Comparison of ENCODE assay signal across 14 cellular contexts in genomic region chr4:123412700-123413512, GRCh38. TPM values are rescaled to one million over a fixed set of nuclear protein-coding genes. Genes with fewer than 3 reads are reported as not detected.
DNase-seq lines count a peak whose midpoint lies in the region; ATAC-seq and TF ChIP-seq lines count a peak whose summit lies in the region.
"Had no signal": no experiment of that assay in that cellular context is flagged by ENCODE, and none has a peak within 500 bp of the region (broad histone marks: within the 10 kb centered on the region; RNA-seq: fewer than 3 reads in every experiment).

No MANE protein-coding gene starts in this region.

- no peaks in the 10 kb centered on the region for H3K9me3 ChIP-seq in breast epithelium
- H3K9me3 ChIP-seq in SJCRH30 (replicated peaks), result no peaks in the 10 kb centered on the region
- H3K9me3 ChIP-seq in T-helper 17 cell (ENCODE audit: control insufficient read depth, low read length, poor library complexity, severe bottlenecking), result no peaks in the 10 kb centered on the region
- H3K9me3 ChIP-seq: BE2C, body of pancreas, neutrophil, upper lobe of left lung had no signal

- H3K4me3 Mint-ChIP-seq in MCF 10A (ENCODE audit: unreplicated experiment), result no peak overlapping the region
- H3K4me3 Mint-ChIP-seq in type B pancreatic cell, result peak overlapping the region; percentile 12
- no peak overlapping the region for H3K4me3 Mint-ChIP-seq in T-helper 17 cell

- H3K4me3 ChIP-seq in breast epithelium (no peak overlapping the region), SJCRH30 (no peak overlapping the region), foreskin fibroblast (ENCODE audit: low read depth in 1 of 2, low read length in 2 of 2) (no peak overlapping the region)
- H3K4me3 ChIP-seq: body of pancreas, upper lobe of left lung had no signal

- TF ChIP-seq CTCF in breast epithelium (IDR thresholded peaks at IDR 0.05), result no peak
- no peak for TF ChIP-seq CTCF in MCF 10A (IDR thresholded peaks at IDR 0.05; ENCODE audit: unreplicated experiment)
- no peak for TF ChIP-seq CTCF in foreskin fibroblast (IDR thresholded peaks at IDR 0.05; ENCODE audit: low read depth, low read length)
- TF ChIP-seq CTCF in type B pancreatic cell (conservative IDR thresholded peaks at IDR 0.05), result no peak

- H3K36me3 Mint-ChIP-seq in MCF 10A (ENCODE audit: insufficient read depth, unreplicated experiment) (no peaks in the 10 kb centered on the region), type B pancreatic cell (peaks cover 6% of the 10 kb centered on the region), T-helper 17 cell (ENCODE audit: low read depth) (no peaks in the 10 kb centered on the region)

- CTCF ChIA-PET in MCF 10A (lab: Yijun Ruan, JAX), result no interaction called here

- intact Hi-C loops in breast epithelium (cut with DNase I; ENCODE audit: low total_unique reads), result no loop called here
- intact Hi-C loops in MCF 10A (cut with micrococcal nuclease), result no loop called here

- H3K9me3 Mint-ChIP-seq in MCF 10A (ENCODE audit: unreplicated experiment), result no peaks in the 10 kb centered on the region
- H3K9me3 Mint-ChIP-seq in type B pancreatic cell, result peaks cover 6% of the 10 kb centered on the region

- no TSS peak for BruUV-seq in MCF 10A (replicated peaks; lab: Mats Ljungman, UMichigan)

- H3K27me3 ChIP-seq in breast epithelium (no peaks in the 10 kb centered on the region), SJCRH30 (no peaks in the 10 kb centered on the region)
- H3K27me3 ChIP-seq: BE2C, body of pancreas, neutrophil, upper lobe of left lung had no signal

- no peak for ATAC-seq in T-helper 17 cell
- ATAC-seq: body of pancreas had no signal

- H3K4me1 Mint-ChIP-seq in MCF 10A (ENCODE audit: insufficient read depth, unreplicated experiment), result peaks cover 13% of the 10 kb centered on the region
- peaks cover 32% of the 10 kb centered on the region for H3K4me1 Mint-ChIP-seq in type B pancreatic cell (ENCODE audit: unreplicated experiment)
- peaks cover 11% of the 10 kb centered on the region for H3K4me1 Mint-ChIP-seq in T-helper 17 cell

- H3K27me3 Mint-ChIP-seq in MCF 10A (ENCODE audit: insufficient read depth, unreplicated experiment), result no peaks in the 10 kb centered on the region
- H3K27me3 Mint-ChIP-seq in type B pancreatic cell, result no peaks in the 10 kb centered on the region
- H3K27me3 Mint-ChIP-seq in T-helper 17 cell, result peaks cover 7% of the 10 kb centered on the region

- H3K36me3 ChIP-seq in breast epithelium (no peaks in the 10 kb centered on the region), SJCRH30 (no peaks in the 10 kb centered on the region)
- H3K36me3 ChIP-seq: BE2C, neutrophil, upper lobe of left lung had no signal

- POLR2A ChIA-PET in MCF 10A (lab: Yijun Ruan, JAX), result no interaction called here

- DNase-seq in breast epithelium (ENCODE audit: low spot score in 2 of 2), result no peak
- no peak for DNase-seq in MCF 10A (ENCODE audit: unreplicated experiment)
- DNase-seq in SJCRH30, result peak; percentile 34 to 62
- DNase-seq in foreskin fibroblast, result peak; percentile 48 to 54
- no peak for DNase-seq in type B pancreatic cell (ENCODE audit: extremely low spot score, unreplicated experiment)
- no peak for DNase-seq in stimulated activated CD4-positive, alpha-beta T cell treated with anti-CD3 and anti-CD28 coated beads, Interleukin-2, amount 100 ng/mL, for 48 hours
- no peak for DNase-seq in T-helper 17 cell
- no peak for DNase-seq in NCI-H1048 (lab: John Stamatoyannopoulos, UW)
- DNase-seq: BE2C, body of pancreas, NCI-H2171, upper lobe of left lung had no signal

- peak overlapping the region; percentile 9 to 40 for H3K27ac ChIP-seq in breast epithelium
- no peak overlapping the region for H3K27ac ChIP-seq in SJCRH30
- H3K27ac ChIP-seq: epithelial cell of prostate, neutrophil had no signal

- H3K27ac Mint-ChIP-seq in MCF 10A (ENCODE audit: low read depth, unreplicated experiment), result no peak overlapping the region
- peak overlapping the region; percentile 7 for H3K27ac Mint-ChIP-seq in type B pancreatic cell
- no peak overlapping the region for H3K27ac Mint-ChIP-seq in T-helper 17 cell

- TF ChIP-seq POLR2A in breast epithelium (IDR thresholded peaks at IDR 0.05), result no peak

- H3K4me1 ChIP-seq in breast epithelium (peaks cover 0 to under 1% of the 10 kb centered on the region in 2 donors), SJCRH30 (peaks cover 44% of the 10 kb centered on the region)
- H3K4me1 ChIP-seq: BE2C had no signal

RNA-seq across cellular contexts. Expression of gene SPRY1, which starts 16.3 kb away (rescaled TPM):
- 100 to 1,000 TPM in 2 of 3 donors, 10 to 100 TPM in 1; 82.1 to 233 (median 103) TPM for total RNA-seq in breast epithelium
- total RNA-seq in MCF 10A (2022), result 4.3 and 5.6 TPM in 2 replicates
- 38.5 and 42.6 TPM in 2 replicates for total RNA-seq in SJCRH30 (2014; rRNA removed; shearing (Covaris generic))
- 52.3 and 61.3 TPM in 2 replicates for total RNA-seq in type B pancreatic cell (ENCODE audit: low replicate concordance)
- 10 to 100 TPM; 17.2 to 18.2 TPM for total RNA-seq in T-helper 17 cell

Comparison
In these comparisons a context has a peak if more than half of its experiments do, and no peak if none do; other contexts are left out.
1. DNase-seq: peak in SJCRH30 (2 of 2) and foreskin fibroblast (2 of 2); none in breast epithelium (0 of 2), MCF 10A (single experiment), type B pancreatic cell (single experiment), stimulated activated CD4-positive, alpha-beta T cell treated with anti-CD3 and anti-CD28 coated beads, Interleukin-2, amount 100 ng/mL, for 48 hours (0 of 2), T-helper 17 cell (0 of 3) and NCI-H1048 (single experiment).